20 cellular contexts compared by ENCODE assay signal in the genomic region with DNA sequence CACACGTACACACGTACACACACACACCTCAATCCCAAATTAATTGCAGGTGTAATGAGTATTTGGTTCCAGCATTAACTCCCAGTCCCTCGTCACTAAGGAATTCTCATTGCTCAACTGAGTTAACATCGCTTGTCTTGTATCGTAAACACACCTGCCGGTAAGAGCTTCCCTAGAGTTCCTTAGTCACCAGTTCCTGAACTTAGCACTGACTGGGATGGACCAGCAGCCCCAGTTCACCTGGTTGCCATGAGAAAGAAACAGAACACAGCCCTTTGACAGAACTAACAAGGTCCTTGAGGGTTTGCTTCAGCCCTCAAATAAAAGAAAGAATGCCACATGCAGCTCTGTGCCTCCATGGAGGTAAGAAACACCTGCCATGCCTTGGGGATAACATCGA.
"Had no signal": no experiment of that assay in that cellular context is flagged by ENCODE, and none has a peak within 500 bp of the region (broad histone marks: within the 10 kb centered on the region; RNA-seq: fewer than 3 reads in every experiment).

No MANE protein-coding gene starts in this region.

- ATAC-seq: gastroesophageal sphincter; heart right ventricle; left colon; right cardiac atrium; stimulated activated naive B cell treated with anti-CD40 and anti-IgM and Interleukin-4, amounts not matched to agents 10 μg/mL and 1 μg/mL and 100 μg/mL, for 72 hours had no signal

- H3K4me1 ChIP-seq: ascending aorta, breast epithelium, gastroesophageal sphincter, prostate gland had no signal

- H3K4me3 ChIP-seq: ascending aorta, breast epithelium, gastroesophageal sphincter, heart right ventricle, prostate gland, skin epidermis, thyroid gland had no signal

- H3K36me3 ChIP-seq: ascending aorta, breast epithelium, gastroesophageal sphincter, heart right ventricle, prostate gland, thyroid gland had no signal

- H3K9me3 ChIP-seq: ascending aorta, breast epithelium, gastroesophageal sphincter, heart right ventricle, prostate gland, thyroid gland had no signal

- DNase-seq: activated CD4-positive, alpha-beta T cell treated with anti-CD3 and anti-CD28 coated beads for 1 hour; activated CD4-positive, alpha-beta T cell treated with anti-CD3 and anti-CD28 coated beads, Interleukin-2, amount 50 U/mL, for 48 hours; activated naive CD4-positive, alpha-beta T cell treated with anti-CD3 and anti-CD28 coated beads, Interleukin-2, amount 10 ng/mL, durations not matched to agents 7 days and 5 days; activated T-cell treated with anti-CD3 and anti-CD28 coated beads, Interleukin-2, amount 50 U/mL, for 24 hours; cerebellar nuclear complex; effector memory CD4-positive, alpha-beta T cell; heart right ventricle; left colon; mammary epithelial cell; right cardiac atrium; stimulated activated CD4-positive, alpha-beta T cell treated with anti-CD3 and anti-CD28 coated beads, Interleukin-15, amount 100 ng/mL, for 24 hours; stimulated activated CD4-positive, alpha-beta T cell treated with anti-CD3 and anti-CD28 coated beads, Interleukin-4, amount 100 ng/mL, for 1 hour; stimulated activated naive B cell treated with anti-CD40 and anti-IgM and Interleukin-4, amounts not matched to agents 10 μg/mL and 1 μg/mL and 100 μg/mL, for 72 hours; thyroid gland had no signal

- H3K27me3 ChIP-seq: ascending aorta, breast epithelium, heart right ventricle, thyroid gland had no signal

- H3K27ac ChIP-seq: ascending aorta, breast epithelium, epithelial cell of prostate, gastroesophageal sphincter, heart right ventricle, prostate gland, skin epidermis, thyroid gland had no signal
